ENCODE assay signal across 8 cellular contexts in genomic region chr19:1101337-1101698, GRCh38. TPM values are rescaled to one million over a fixed set of nuclear protein-coding genes. Genes with fewer than 3 reads are reported as not detected.
DNase-seq lines count a peak whose midpoint lies in the region; FAIRE-seq and TF ChIP-seq lines count a peak whose summit lies in the region.

No MANE protein-coding gene starts in this region.

- H3K27ac ChIP-seq in kidney (ENCODE audit: low read depth in 2 of 2, low read length in 2 of 2): peak overlapping the region; percentile 89 to 96

- in situ Hi-C loops in G401 (cut with HindIII; ENCODE audit: low sequenced_read_pairs) (no loop called here), HAP-1 (cut with MboI; ENCODE audit: low sequenced_read_pairs) (no loop called here)

- H3K9me3 Mint-ChIP-seq in activated T-helper 2 cell treated with anti-CD3 and anti-CD28 coated beads, Interferon-gamma antibody, Interleukin-2, Interleukin-4, amounts not matched to agents 10 μg/mL and 5 μg/mL and 100 μg/mL, durations not matched to agents 14 hours and 24 hours and 36 hours: peaks cover 5% of the 10 kb centered on the region

- TF ChIP-seq CTCF in kidney (IDR thresholded peaks at IDR 0.05; ENCODE audit: borderline replicate concordance, extremely low read depth, insufficient read depth): no peak

- H3K36me3 ChIP-seq in kidney (ENCODE audit: control insufficient read depth in 1 of 2, insufficient read depth in 2 of 2, low read length in 2 of 2): peaks cover 0 to 3% of the 10 kb centered on the region in 2 donors
- peaks cover 4% of the 10 kb centered on the region for H3K36me3 ChIP-seq in HAP-1 (replicated peaks)

- peak overlapping the region; percentile 93 for H3K27ac Mint-ChIP-seq in activated T-helper 2 cell treated with anti-CD3 and anti-CD28 coated beads, Interferon-gamma antibody, Interleukin-2, Interleukin-4, amounts not matched to agents 10 μg/mL and 5 μg/mL and 100 μg/mL, durations not matched to agents 14 hours and 24 hours and 36 hours

- peaks cover 40% of the 10 kb centered on the region for H3K4me1 Mint-ChIP-seq in activated T-helper 2 cell treated with anti-CD3 and anti-CD28 coated beads, Interferon-gamma antibody, Interleukin-2, Interleukin-4, amounts not matched to agents 10 μg/mL and 5 μg/mL and 100 μg/mL, durations not matched to agents 14 hours and 24 hours and 36 hours (ENCODE audit: low read depth)

- peaks cover 28 to 37% of the 10 kb centered on the region in 2 donors for H3K4me1 ChIP-seq in kidney (ENCODE audit: control insufficient read depth in 1 of 2, insufficient read depth in 1 of 2, low read depth in 1 of 2, low read length in 2 of 2)
- H3K4me1 ChIP-seq in HAP-1: peaks cover 11% of the 10 kb centered on the region

- DNase-seq in LHCN-M2 (ENCODE audit: low read depth) (peak; percentile 37), kidney (no peak), superior temporal gyrus (ENCODE audit: extremely low spot score) (peak; percentile 21), G401 (ENCODE audit: low spot score) (no peak), NCI-H82 treated with DMSO at 0.1 percent for 48 hours (lab: John Stamatoyannopoulos, UW; ENCODE audit: unreplicated experiment) (no peak), HAP-1 (ENCODE audit: low spot score in 2 of 2) (no peak), RPMI8226 (no peak)
- no peak for DNase-seq in activated T-helper 2 cell treated with anti-CD3 and anti-CD28 coated beads, Interferon-gamma antibody, Interleukin-2, Interleukin-4, amounts not matched to agents 10 μg/mL and 5 μg/mL and 100 μg/mL, durations not matched to agents 14 hours and 24 hours and 36 hours (ENCODE audit: low spot score)

- H3K27me3 ChIP-seq in HAP-1 (ENCODE audit: low read depth): no peaks in the 10 kb centered on the region

- H3K27me3 Mint-ChIP-seq in activated T-helper 2 cell treated with anti-CD3 and anti-CD28 coated beads, Interferon-gamma antibody, Interleukin-2, Interleukin-4, amounts not matched to agents 10 μg/mL and 5 μg/mL and 100 μg/mL, durations not matched to agents 14 hours and 24 hours and 36 hours (ENCODE audit: low read depth): no peaks in the 10 kb centered on the region

- H3K4me3 ChIP-seq in kidney (ENCODE audit: low read length in 2 of 2) (peak overlapping the region in 1 of 2 donors; percentile 30), HAP-1 (no peak overlapping the region)

- intact Hi-C loops in activated T-helper 2 cell treated with anti-CD3 and anti-CD28 coated beads, Interferon-gamma antibody, Interleukin-2, Interleukin-4, amounts not matched to agents 10 μg/mL and 5 μg/mL and 100 μg/mL, durations not matched to agents 14 hours and 24 hours and 36 hours (cut with micrococcal nuclease): loop anchor here (5.0 kb wide), 1 partner anchor 91 kb away; no protein-coding TSS in a partner anchor
- intact Hi-C loops in kidney (cut with DNase I): no loop called here

- H3K9me3 ChIP-seq in kidney (ENCODE audit: control insufficient read depth in 1 of 2, low read length in 2 of 2): no peaks in the 10 kb centered on the region
- H3K9me3 ChIP-seq in HAP-1: no peaks in the 10 kb centered on the region

- no peak overlapping the region for H3K4me3 Mint-ChIP-seq in activated T-helper 2 cell treated with anti-CD3 and anti-CD28 coated beads, Interferon-gamma antibody, Interleukin-2, Interleukin-4, amounts not matched to agents 10 μg/mL and 5 μg/mL and 100 μg/mL, durations not matched to agents 14 hours and 24 hours and 36 hours (ENCODE audit: low read depth)

- peak overlapping the region in 1 of 2 donors; percentile 66 for H3K9ac ChIP-seq in kidney (ENCODE audit: low read length in 2 of 2)

- FAIRE-seq in kidney (lab: Jason Lieb, UNC): no peak

- H3K36me3 Mint-ChIP-seq in activated T-helper 2 cell treated with anti-CD3 and anti-CD28 coated beads, Interferon-gamma antibody, Interleukin-2, Interleukin-4, amounts not matched to agents 10 μg/mL and 5 μg/mL and 100 μg/mL, durations not matched to agents 14 hours and 24 hours and 36 hours (ENCODE audit: low read depth): peaks cover 18% of the 10 kb centered on the region

RNA-seq across cellular contexts. Expression of gene GPX4, which starts 2.5 kb away (rescaled TPM):
- 347 and 363 TPM in 2 replicates for total RNA-seq in LHCN-M2 (2014; rRNA removed)
- 753 TPM for polyA plus RNA-seq in LHCN-M2 (2012)
- total RNA-seq in activated T-helper 2 cell treated with anti-CD3 and anti-CD28 coated beads, Interferon-gamma antibody, Interleukin-2, Interleukin-4, amounts not matched to agents 10 μg/mL and 5 μg/mL and 100 μg/mL, durations not matched to agents 14 hours and 24 hours and 36 hours: 257 TPM in 2 replicates
- 268 TPM for total RNA-seq in kidney
- 966 TPM for polyA plus RNA-seq in kidney (ENCODE audit: insufficient read depth, low read depth, low replicate concordance)
- total RNA-seq in G401 (2014; rRNA removed; shearing (Covaris generic)): 593 and 784 TPM in 2 replicates

RNA-seq across cellular contexts. Expression of gene POLR2E, which starts 6.1 kb away (rescaled TPM):
- total RNA-seq in LHCN-M2 (2014; rRNA removed) (277 and 355 TPM in 2 replicates), kidney (158 TPM)
- polyA plus RNA-seq in LHCN-M2 (2012): 341 TPM
- 260 and 272 TPM in 2 replicates for total RNA-seq in activated T-helper 2 cell treated with anti-CD3 and anti-CD28 coated beads, Interferon-gamma antibody, Interleukin-2, Interleukin-4, amounts not matched to agents 10 μg/mL and 5 μg/mL and 100 μg/mL, durations not matched to agents 14 hours and 24 hours and 36 hours
- 189 TPM for polyA plus RNA-seq in kidney (ENCODE audit: insufficient read depth, low read depth, low replicate concordance)
- total RNA-seq in G401 (2014; rRNA removed; shearing (Covaris generic)): 326 and 355 TPM in 2 replicates

RNA-seq across cellular contexts. Expression of gene ARHGAP45, which starts 34.4 kb away (rescaled TPM):
- total RNA-seq in LHCN-M2 (2014; rRNA removed): 0.13 and 0.57 TPM in 2 replicates
- 3.5 TPM for polyA plus RNA-seq in LHCN-M2 (2012)
- total RNA-seq in activated T-helper 2 cell treated with anti-CD3 and anti-CD28 coated beads, Interferon-gamma antibody, Interleukin-2, Interleukin-4, amounts not matched to agents 10 μg/mL and 5 μg/mL and 100 μg/mL, durations not matched to agents 14 hours and 24 hours and 36 hours: 158 TPM in 2 replicates
- total RNA-seq in kidney: 50.0 TPM
- 11.8 TPM for polyA plus RNA-seq in kidney (ENCODE audit: insufficient read depth, low read depth, low replicate concordance)
- total RNA-seq in G401 (2014; rRNA removed; shearing (Covaris generic)): 126 and 134 TPM in 2 replicates

Comparison
In these comparisons a context has a peak if more than half of its experiments do, and no peak if none do; other contexts are left out.
1. DNase-seq: peak in LHCN-M2 (single experiment) and superior temporal gyrus (single experiment); none in activated T-helper 2 cell treated with anti-CD3 and anti-CD28 coated beads, Interferon-gamma antibody, Interleukin-2, Interleukin-4, amounts not matched to agents 10 μg/mL and 5 μg/mL and 100 μg/mL, durations not matched to agents 14 hours and 24 hours and 36 hours (single experiment), kidney (single experiment), G401 (single experiment), NCI-H82 treated with DMSO at 0.1 percent for 48 hours (single experiment), HAP-1 (0 of 2) and RPMI8226 (single experiment).
2. RNA of gene ARHGAP45, which starts 34.4 kb away (total RNA-seq): 158 TPM in activated T-helper 2 cell treated with anti-CD3 and anti-CD28 coated beads, Interferon-gamma antibody, Interleukin-2, Interleukin-4, amounts not matched to agents 10 μg/mL and 5 μg/mL and 100 μg/mL, durations not matched to agents 14 hours and 24 hours and 36 hours, 126 to 134 TPM in G401 and 50.0 TPM in kidney (single experiment); 0.13 to 0.57 TPM in LHCN-M2; every median in the first group is over 10 times any median in the second.